8 cellular contexts compared by ENCODE assay signal in genomic region chr12:111437816-111438454, GRCh38. TPM values are rescaled to one million over a fixed set of nuclear protein-coding genes. Genes with fewer than 3 reads are reported as not detected.
DNase-seq lines count a peak whose midpoint lies in the region; ATAC-seq and TF ChIP-seq lines count a peak whose summit lies in the region.

No MANE protein-coding gene starts in this region.

- no peak overlapping the region for H3K4me3 ChIP-seq in coronary artery

- TF ChIP-seq CTCF in coronary artery (IDR thresholded peaks at IDR 0.05) = no peak

- ATAC-seq in GM21619 (IDR thresholded peaks at IDR 0.05; ENCODE audit: unreplicated experiment) = no peak

- peak overlapping the region; percentile 19 to 70 for H3K27ac ChIP-seq in coronary artery

- peak; percentile 69 for DNase-seq in CMK (ENCODE audit: low read depth)
- DNase-seq in NOMO-1 treated with dmso at 0.1 percent for 144 hours (lab: John Stamatoyannopoulos, UW; ENCODE audit: unreplicated experiment) = peak; percentile 42
- DNase-seq in coronary artery (ENCODE audit: low spot score) = no peak
- DNase-seq in myocyte (ENCODE audit: low read depth) = peak; percentile 78
- no peak for DNase-seq in NCI-H526 (lab: John Stamatoyannopoulos, UW)
- no peak for DNase-seq in midbrain (lab: John Stamatoyannopoulos, UW)
- DNase-seq in activated gamma-delta T cell (lab: John Stamatoyannopoulos, UW) = no peak

RNA-seq across cellular contexts. Expression of gene SH2B3, which starts 32.2 kb away (rescaled TPM):
- 116 and 203 TPM in 2 replicates for total RNA-seq in myocyte
- polyA plus RNA-seq in myocyte (2012) = 35.6 TPM

Comparison
In these comparisons a context has a peak if more than half of its experiments do, and no peak if none do; other contexts are left out.
1. DNase-seq: peak in CMK (single experiment), NOMO-1 treated with dmso at 0.1 percent for 144 hours (single experiment) and myocyte (single experiment); none in coronary artery (single experiment), NCI-H526 (0 of 2), midbrain (single experiment) and activated gamma-delta T cell (single experiment).